In genomic region chr10:131858583-131859340, GRCh38 we compare ENCODE assay signal across 15 cellular contexts.
"Had no signal": no experiment of that assay in that cellular context is flagged by ENCODE, and none has a peak within 500 bp of the region (broad histone marks: within the 10 kb centered on the region; RNA-seq: fewer than 3 reads in every experiment).

No MANE protein-coding gene starts in this region.

- H3K9me3 Mint-ChIP-seq: activated CD4-positive, alpha-beta memory T cell treated with anti-CD3 and anti-CD28 coated beads for 36 hours; activated naive CD4-positive, alpha-beta T cell treated with anti-CD3 and anti-CD28 coated beads, Interleukin-2, amount 50 U/mL, for 24 hours; activated T-helper 1 cell treated with anti-CD3 and anti-CD28 coated beads, Interleukin-12 subunit alpha, Interleukin-12 subunit beta, Interleukin-2, Interleukin-4 antibody, amounts not matched to agents 30 ng/mL and 10 ng/mL and 1 ng/mL, durations not matched to agents 14 hours and 24 hours and 36 hours; dendritic cell treated with granulocyte-macrophage colony-stimulating factor and Interleukin-4, amounts not matched to agents 40 ng/mL and 50 ng/mL, for 4 days; immature natural killer cell; natural killer cell treated with Interleukin-12 subunit alpha and Interleukin-12 subunit beta and Interleukin-15 and Interleukin-18, amount 100 ng/mL, for 72 hours had no signal

- H3K36me3 ChIP-seq: thoracic aorta, vagina had no signal

- H3K9me3 ChIP-seq: thoracic aorta, vagina had no signal

- H3K4me3 Mint-ChIP-seq: activated CD4-positive, alpha-beta memory T cell treated with anti-CD3 and anti-CD28 coated beads for 36 hours; activated naive CD4-positive, alpha-beta T cell treated with anti-CD3 and anti-CD28 coated beads, Interleukin-2, amount 50 U/mL, for 24 hours; activated T-helper 1 cell treated with anti-CD3 and anti-CD28 coated beads, Interleukin-12 subunit alpha, Interleukin-12 subunit beta, Interleukin-2, Interleukin-4 antibody, amounts not matched to agents 30 ng/mL and 10 ng/mL and 1 ng/mL, durations not matched to agents 14 hours and 24 hours and 36 hours; dendritic cell treated with granulocyte-macrophage colony-stimulating factor and Interleukin-4, amounts not matched to agents 40 ng/mL and 50 ng/mL, for 4 days; immature natural killer cell; natural killer cell treated with Interleukin-12 subunit alpha and Interleukin-12 subunit beta and Interleukin-15 and Interleukin-18, amount 100 ng/mL, for 72 hours had no signal

- H3K4me3 ChIP-seq: thoracic aorta, vagina had no signal

- DNase-seq: activated CD4-positive, alpha-beta memory T cell treated with anti-CD3 and anti-CD28 coated beads for 36 hours; central memory CD4-positive, alpha-beta T cell; glutamatergic neuron; immature natural killer cell; left cardiac atrium; stimulated activated CD4-positive, alpha-beta T cell treated with anti-CD3 and anti-CD28 coated beads, Interleukin-4, amount 100 ng/mL, for 1 hour; stimulated activated CD8-positive, alpha-beta memory T cell treated with anti-CD3 and anti-CD28 coated beads, Interleukin-4, amount 100 ng/mL, for 48 hours; stimulated activated naive CD8-positive, alpha-beta T cell treated with anti-CD3 and anti-CD28 coated beads, Interleukin-15, Interleukin-2, amounts not matched to agents 100 U/mL and 50 U/mL, for 24 hours had no signal

- ATAC-seq: esophagus mucosa; left cardiac atrium; natural killer cell treated with Interleukin-12 subunit alpha and Interleukin-12 subunit beta and Interleukin-15 and Interleukin-18, amount 100 ng/mL, for 72 hours; stimulated activated naive CD8-positive, alpha-beta T cell treated with anti-CD3 and anti-CD28 coated beads, Interleukin-15, Interleukin-2, amounts not matched to agents 100 U/mL and 50 U/mL, for 24 hours had no signal

- H3K27me3 ChIP-seq: vagina had no signal

- H3K4me1 ChIP-seq: vagina had no signal

- H3K27ac ChIP-seq: thoracic aorta, vagina had no signal

- H3K36me3 Mint-ChIP-seq: activated CD4-positive, alpha-beta memory T cell treated with anti-CD3 and anti-CD28 coated beads for 36 hours; activated naive CD4-positive, alpha-beta T cell treated with anti-CD3 and anti-CD28 coated beads, Interleukin-2, amount 50 U/mL, for 24 hours; immature natural killer cell; natural killer cell treated with Interleukin-12 subunit alpha and Interleukin-12 subunit beta and Interleukin-15 and Interleukin-18, amount 100 ng/mL, for 72 hours had no signal

- H3K4me1 Mint-ChIP-seq: activated naive CD4-positive, alpha-beta T cell treated with anti-CD3 and anti-CD28 coated beads, Interleukin-2, amount 50 U/mL, for 24 hours; immature natural killer cell had no signal

- H3K27ac Mint-ChIP-seq: activated CD4-positive, alpha-beta memory T cell treated with anti-CD3 and anti-CD28 coated beads for 36 hours; activated naive CD4-positive, alpha-beta T cell treated with anti-CD3 and anti-CD28 coated beads, Interleukin-2, amount 50 U/mL, for 24 hours; activated T-helper 1 cell treated with anti-CD3 and anti-CD28 coated beads, Interleukin-12 subunit alpha, Interleukin-12 subunit beta, Interleukin-2, Interleukin-4 antibody, amounts not matched to agents 30 ng/mL and 10 ng/mL and 1 ng/mL, durations not matched to agents 14 hours and 24 hours and 36 hours; dendritic cell treated with granulocyte-macrophage colony-stimulating factor and Interleukin-4, amounts not matched to agents 40 ng/mL and 50 ng/mL, for 4 days; immature natural killer cell; natural killer cell treated with Interleukin-12 subunit alpha and Interleukin-12 subunit beta and Interleukin-15 and Interleukin-18, amount 100 ng/mL, for 72 hours had no signal
